In the genomic region with DNA sequence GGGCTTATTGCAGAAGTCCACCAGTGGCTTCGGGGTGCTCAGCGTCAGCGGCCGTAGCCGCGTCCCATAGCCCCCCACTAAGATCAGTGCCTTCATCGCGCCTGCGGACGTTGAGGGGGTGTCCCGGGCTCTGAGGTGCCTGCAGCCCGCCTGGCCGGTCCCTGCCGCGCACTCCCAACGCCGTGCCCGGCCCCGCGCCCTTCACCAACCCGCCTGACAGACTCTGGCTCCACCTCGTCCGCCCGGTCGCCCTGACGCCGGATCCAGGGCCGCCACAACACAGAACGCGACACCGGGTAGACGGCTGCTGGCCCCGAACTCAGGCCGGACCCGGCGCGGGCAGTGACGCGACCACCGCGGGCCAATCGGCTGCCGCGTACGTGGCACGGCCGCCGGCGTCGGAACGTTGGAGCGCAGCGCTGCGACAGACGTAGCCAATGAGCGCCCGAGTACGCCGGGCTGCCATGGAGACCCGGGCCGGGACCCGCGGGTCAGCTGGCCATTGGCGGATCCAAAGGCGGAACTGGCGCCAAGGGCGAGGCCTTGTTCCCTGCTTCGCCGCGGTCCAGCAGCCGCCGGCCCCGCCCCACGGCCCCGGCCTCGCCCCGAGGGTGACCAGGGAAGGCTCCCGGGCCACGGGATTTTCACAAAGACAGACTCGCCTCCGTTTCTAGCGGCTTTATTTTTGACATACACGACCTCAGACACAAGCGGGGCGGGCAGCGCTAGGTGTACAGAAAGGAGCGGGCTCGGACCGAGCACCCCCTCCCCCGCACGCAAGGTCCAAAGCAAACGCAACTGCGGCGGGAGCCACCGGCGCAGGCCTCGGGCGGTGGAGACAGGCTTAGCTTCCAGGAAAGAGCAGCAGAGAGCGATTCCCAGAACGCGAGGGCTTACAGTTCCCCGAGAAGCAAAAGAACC, we compare ENCODE assay signal across 8 cellular contexts.
DNase-seq lines count a peak whose midpoint lies in the region; ATAC-seq lines count a peak whose summit lies in the region.

GMPPB (minus strand) TSS at position 321 of the 921 bp plus-strand sequence; CDS start at position 96, 225 bp downstream.

- peaks cover 0 to 73% (median 36%) of the 10 kb centered on the region in 11 experiments; a peak in 20 of 22 replicates for H4K20me1 ChIP-seq in BLaER1 treated with 17β-estradiol and CSF1 and Interleukin-3, amounts not matched to agents 10 nM and 100 nM

- H3K4me3 ChIP-seq in BLaER1 treated with 17β-estradiol and CSF1 and Interleukin-3, amounts not matched to agents 10 nM and 100 nM: peak within 1 kb of the TSS; percentile 83 to 100 (median 95)

- peak; percentile 90 for DNase-seq in NCI-H526 treated with DMSO at 0.1 percent for 48 hours (lab: John Stamatoyannopoulos, UW)
- peak; percentile 96 for DNase-seq in activated CD4-positive, alpha-beta T cell treated with anti-CD3 and anti-CD28 coated beads for 48 hours
- peak; percentile 77 to 94 (median 86) for DNase-seq in stimulated activated CD4-positive, alpha-beta T cell treated with anti-CD3 and anti-CD28 coated beads, Interleukin-1b, Interleukin-23, amount 100 ng/mL, for 24 hours (ENCODE audit: low read depth in 4 of 4, low spot score in 1 of 4)

- peak; percentile 72 for ATAC-seq in GM19328 (IDR thresholded peaks at IDR 0.05; ENCODE audit: unreplicated experiment)
- ATAC-seq in HG03469 (IDR thresholded peaks at IDR 0.05; ENCODE audit: unreplicated experiment): peak; percentile 72

- H3K36me3 ChIP-seq in BLaER1 treated with 17β-estradiol and CSF1 and Interleukin-3, amounts not matched to agents 10 nM and 100 nM: peaks cover 52 to 68% (median 61%) of the 10 kb centered on the region in 11 experiments

- H3K27ac ChIP-seq in BLaER1 treated with 17β-estradiol and CSF1 and Interleukin-3, amounts not matched to agents 10 nM and 100 nM: peak within 1 kb of the TSS; percentile 74 to 94 (median 88)
- H3K27ac ChIP-seq in cingulate gyrus (ENCODE audit: low read depth, low read length) (peak within 1 kb of the TSS; percentile 84), layer of hippocampus (ENCODE audit: low read depth, low read length) (peak within 1 kb of the TSS; percentile 85)

- H3K4me1 ChIP-seq in BLaER1 treated with 17β-estradiol and CSF1 and Interleukin-3, amounts not matched to agents 10 nM and 100 nM: peaks cover 28 to 53% (median 38%) of the 10 kb centered on the region in 10 experiments

- H3K27me3 ChIP-seq in BLaER1 treated with 17β-estradiol and CSF1 and Interleukin-3, amounts not matched to agents 10 nM and 100 nM: no peaks in the 10 kb centered on the region; a peak in 1 of 22 replicates
- no peaks in the 10 kb centered on the region for H3K27me3 ChIP-seq in layer of hippocampus (ENCODE audit: control insufficient read depth, insufficient read depth, low read length)

- no peaks in the 10 kb centered on the region for H3K9me3 ChIP-seq in BLaER1 treated with 17β-estradiol and CSF1 and Interleukin-3, amounts not matched to agents 10 nM and 100 nM (replicated peaks in 1 of 11)

- H3K9ac ChIP-seq in BLaER1 treated with 17β-estradiol and CSF1 and Interleukin-3, amounts not matched to agents 10 nM and 100 nM: peak within 1 kb of the TSS; percentile 89 to 98 (median 94)

- H3K4me2 ChIP-seq in BLaER1 treated with 17β-estradiol and CSF1 and Interleukin-3, amounts not matched to agents 10 nM and 100 nM: peak within 1 kb of the TSS; percentile 93 to 99 (median 99)

Comparison
In these comparisons a context has a peak if more than half of its experiments do, and no peak if none do; other contexts are left out.
1. Peak in every context shown above with its lines: DNase-seq, ATAC-seq, H3K4me3 ChIP-seq and H3K27ac ChIP-seq.